2 cellular contexts compared by ENCODE assay signal in the genomic region with DNA sequence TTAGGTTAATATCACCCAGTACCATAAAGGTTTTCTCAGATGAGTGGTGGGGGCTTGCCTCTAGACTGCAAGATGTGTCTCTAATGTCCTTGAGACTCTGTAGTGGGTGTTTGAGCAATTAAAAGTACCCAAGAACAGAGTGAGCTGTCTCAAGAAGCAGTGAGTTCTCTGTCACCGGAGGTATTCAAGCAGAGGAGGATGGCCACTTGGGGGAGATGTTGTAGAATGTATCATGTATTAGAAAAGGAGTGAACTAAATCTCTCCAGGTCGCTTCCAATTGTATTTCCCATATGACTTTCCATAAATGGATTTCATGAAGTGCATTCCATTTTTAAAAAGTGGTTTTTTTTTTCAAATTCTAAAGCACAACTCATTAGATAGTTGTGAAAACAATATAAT.
TF ChIP-seq lines count a peak whose summit lies in the region.

No MANE protein-coding gene starts in this region.

TF ChIP-seq in SK-N-SH, 30 proteins besides CTCF, POLR2A, EP300 and RAD21 (continued from another document):
- TF ChIP-seq, protein P1, sequence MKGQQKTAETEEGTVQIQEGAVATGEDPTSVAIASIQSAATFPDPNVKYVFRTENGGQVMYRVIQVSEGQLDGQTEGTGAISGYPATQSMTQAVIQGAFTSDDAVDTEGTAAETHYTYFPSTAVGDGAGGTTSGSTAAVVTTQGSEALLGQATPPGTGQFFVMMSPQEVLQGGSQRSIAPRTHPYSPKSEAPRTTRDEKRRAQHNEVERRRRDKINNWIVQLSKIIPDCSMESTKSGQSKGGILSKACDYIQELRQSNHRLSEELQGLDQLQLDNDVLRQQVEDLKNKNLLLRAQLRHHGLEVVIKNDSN (IDR thresholded peaks at IDR 0.05; ENCODE audit: borderline replicate concordance, low read depth), result no peak
- TF ChIP-seq CHD2 (IDR thresholded peaks at IDR 0.05; ENCODE audit: low read length, partially characterized antibody) (no peak), RXRA (IDR thresholded peaks at IDR 0.05; ENCODE audit: borderline replicate concordance, low read depth) (no peak), FOXJ3 (CRISPR knock-in tag; IDR thresholded peaks at IDR 0.05) (no peak), TEAD4 (IDR thresholded peaks at IDR 0.05; ENCODE audit: borderline replicate concordance, insufficient read depth) (no peak), RFX5 (IDR thresholded peaks at IDR 0.05; ENCODE audit: low read length) (no peak), ELF1 (IDR thresholded peaks at IDR 0.05) (no peak), GABPA (IDR thresholded peaks at IDR 0.05; ENCODE audit: low read depth) (no peak), MEF2A (IDR thresholded peaks at IDR 0.05; ENCODE audit: borderline replicate concordance, low read depth) (no peak), EZH2phosphoT487 (IDR thresholded peaks at IDR 0.05; ENCODE audit: borderline replicate concordance, low read depth) (no peak), MXI1 (IDR thresholded peaks at IDR 0.05; ENCODE audit: low read depth, low read length) (no peak)
- TF ChIP-seq, protein P2, sequence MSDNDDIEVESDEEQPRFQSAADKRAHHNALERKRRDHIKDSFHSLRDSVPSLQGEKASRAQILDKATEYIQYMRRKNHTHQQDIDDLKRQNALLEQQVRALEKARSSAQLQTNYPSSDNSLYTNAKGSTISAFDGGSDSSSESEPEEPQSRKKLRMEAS (IDR thresholded peaks at IDR 0.05; ENCODE audit: low read depth), result no peak

TF ChIP-seq in SK-N-SH treated with all-trans-retinoic acid at 6 μM for 48 hours, 23 proteins besides CTCF, POLR2A, EP300 and RAD21 (continued from another document):
- TF ChIP-seq CSDC2 (CRISPR knock-in tag; IDR thresholded peaks at IDR 0.05), result no peak
- no peak for TF ChIP-seq ZC3H10 (CRISPR knock-in tag; IDR thresholded peaks at IDR 0.05)
- no peak for TF ChIP-seq ESRRG (CRISPR knock-in tag; IDR thresholded peaks at IDR 0.05)
- no peak for TF ChIP-seq TCF4 (CRISPR knock-in tag; IDR thresholded peaks at IDR 0.05; ENCODE audit: borderline replicate concordance)
- no peak for TF ChIP-seq TOX (CRISPR knock-in tag; IDR thresholded peaks at IDR 0.05; ENCODE audit: borderline replicate concordance)
- TF ChIP-seq ZNF565 (CRISPR knock-in tag; conservative IDR thresholded peaks at IDR 0.05; ENCODE audit: low read depth), result no peak
- TF ChIP-seq, protein P3, sequence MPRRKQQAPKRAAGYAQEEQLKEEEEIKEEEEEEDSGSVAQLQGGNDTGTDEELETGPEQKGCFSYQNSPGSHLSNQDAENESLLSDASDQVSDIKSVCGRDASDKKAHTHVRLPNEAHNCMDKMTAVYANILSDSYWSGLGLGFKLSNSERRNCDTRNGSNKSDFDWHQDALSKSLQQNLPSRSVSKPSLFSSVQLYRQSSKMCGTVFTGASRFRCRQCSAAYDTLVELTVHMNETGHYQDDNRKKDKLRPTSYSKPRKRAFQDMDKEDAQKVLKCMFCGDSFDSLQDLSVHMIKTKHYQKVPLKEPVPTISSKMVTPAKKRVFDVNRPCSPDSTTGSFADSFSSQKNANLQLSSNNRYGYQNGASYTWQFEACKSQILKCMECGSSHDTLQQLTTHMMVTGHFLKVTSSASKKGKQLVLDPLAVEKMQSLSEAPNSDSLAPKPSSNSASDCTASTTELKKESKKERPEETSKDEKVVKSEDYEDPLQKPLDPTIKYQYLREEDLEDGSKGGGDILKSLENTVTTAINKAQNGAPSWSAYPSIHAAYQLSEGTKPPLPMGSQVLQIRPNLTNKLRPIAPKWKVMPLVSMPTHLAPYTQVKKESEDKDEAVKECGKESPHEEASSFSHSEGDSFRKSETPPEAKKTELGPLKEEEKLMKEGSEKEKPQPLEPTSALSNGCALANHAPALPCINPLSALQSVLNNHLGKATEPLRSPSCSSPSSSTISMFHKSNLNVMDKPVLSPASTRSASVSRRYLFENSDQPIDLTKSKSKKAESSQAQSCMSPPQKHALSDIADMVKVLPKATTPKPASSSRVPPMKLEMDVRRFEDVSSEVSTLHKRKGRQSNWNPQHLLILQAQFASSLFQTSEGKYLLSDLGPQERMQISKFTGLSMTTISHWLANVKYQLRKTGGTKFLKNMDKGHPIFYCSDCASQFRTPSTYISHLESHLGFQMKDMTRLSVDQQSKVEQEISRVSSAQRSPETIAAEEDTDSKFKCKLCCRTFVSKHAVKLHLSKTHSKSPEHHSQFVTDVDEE (CRISPR knock-in tag; IDR thresholded peaks at IDR 0.05), result no peak
- TF ChIP-seq ARNTL (CRISPR knock-in tag; IDR thresholded peaks at IDR 0.05; ENCODE audit: borderline replicate concordance, low read depth), result no peak
- no peak for TF ChIP-seq ZFP3 (CRISPR knock-in tag; IDR thresholded peaks at IDR 0.05)
- no peak for TF ChIP-seq PATZ1 (CRISPR knock-in tag; IDR thresholded peaks at IDR 0.05; ENCODE audit: borderline replicate concordance)
- no peak for TF ChIP-seq ZFP30 (CRISPR knock-in tag; IDR thresholded peaks at IDR 0.05)
TF ChIP-seq in SK-N-SH treated with all-trans-retinoic acid at 6 μM for 48 hours: peak in this region for 0.
